Comparison of ENCODE assay signal across 15 cellular contexts in genomic region chr17:75343007-75343406, GRCh38. TPM values are rescaled to one million over a fixed set of nuclear protein-coding genes. Genes with fewer than 3 reads are reported as not detected.
DNase-seq lines count a peak whose midpoint lies in the region; ATAC-seq and TF ChIP-seq lines count a peak whose summit lies in the region.
"Had no signal": no experiment of that assay in that cellular context is flagged by ENCODE, and none has a peak within 500 bp of the region (broad histone marks: within the 10 kb centered on the region; RNA-seq: fewer than 3 reads in every experiment).

No MANE protein-coding gene starts in this region.

- CTCF ChIA-PET in activated naive CD4-positive, alpha-beta T cell treated with anti-CD3 and anti-CD28 coated beads for 36 hours (lab: Charles Lee) = interaction anchor here (1.5 kb wide), 1 partner anchor 20 kb away, joined by 6 read pairs; no protein-coding TSS in a partner anchor

- DNase-seq in activated naive CD4-positive, alpha-beta T cell treated with anti-CD3 and anti-CD28 coated beads for 36 hours = peak; percentile 50
- no peak for DNase-seq in activated naive CD4-positive, alpha-beta T cell treated with anti-CD3 and anti-CD28 coated beads, Interleukin-2, amount 50 U/mL, for 72 hours (ENCODE audit: low spot score in 2 of 2)
- no peak for DNase-seq in activated naive CD8-positive, alpha-beta T cell treated with anti-CD3 and anti-CD28 coated beads, Interleukin-2, amount 10 ng/mL, durations not matched to agents 7 days and 5 days
- DNase-seq in stimulated activated effector memory CD8-positive, alpha-beta T cell treated with anti-CD3 and anti-CD28 coated beads, Interleukin-12 subunit alpha, Interleukin-12 subunit beta, amount 100 ng/mL, for 72 hours (ENCODE audit: low spot score in 2 of 2) = no peak
- no peak for DNase-seq in NCI-H2107 (lab: John Stamatoyannopoulos, UW)
- DNase-seq: effector CD8-positive, alpha-beta T cell; KBM-7; kidney glomerular epithelial cell; NCI-H1092 treated with DMSO at 0.1 percent for 48 hours; SHP77; stomach had no signal

- peaks cover 2% of the 10 kb centered on the region for H3K36me3 Mint-ChIP-seq in activated naive CD4-positive, alpha-beta T cell treated with anti-CD3 and anti-CD28 coated beads for 36 hours (ENCODE audit: low read depth)
- H3K36me3 Mint-ChIP-seq in activated naive CD4-positive, alpha-beta T cell treated with anti-CD3 and anti-CD28 coated beads, Interleukin-2, amount 50 U/mL, for 72 hours = peaks cover 0 to 6% of the 10 kb centered on the region in 2 donors
- H3K36me3 Mint-ChIP-seq in activated naive CD8-positive, alpha-beta T cell treated with anti-CD3 and anti-CD28 coated beads, Interleukin-2, amount 10 ng/mL, durations not matched to agents 7 days and 5 days = peaks cover 9% of the 10 kb centered on the region
- H3K36me3 Mint-ChIP-seq in stimulated activated effector memory CD8-positive, alpha-beta T cell treated with anti-CD3 and anti-CD28 coated beads, Interleukin-12 subunit alpha, Interleukin-12 subunit beta, amount 100 ng/mL, for 72 hours = peaks cover 5% of the 10 kb centered on the region

- no peaks in the 10 kb centered on the region for H3K27me3 Mint-ChIP-seq in activated naive CD4-positive, alpha-beta T cell treated with anti-CD3 and anti-CD28 coated beads for 36 hours (ENCODE audit: low read depth)
- no peaks in the 10 kb centered on the region for H3K27me3 Mint-ChIP-seq in activated naive CD8-positive, alpha-beta T cell treated with anti-CD3 and anti-CD28 coated beads, Interleukin-2, amount 10 ng/mL, durations not matched to agents 7 days and 5 days

- H3K9me3 ChIP-seq in KOPT-K1 (ENCODE audit: insufficient read depth, low read length, poor library complexity, severe bottlenecking) = no peaks in the 10 kb centered on the region
- H3K9me3 ChIP-seq: stomach, vagina had no signal

- intact Hi-C loops in activated naive CD4-positive, alpha-beta T cell treated with anti-CD3 and anti-CD28 coated beads for 36 hours (cut with micrococcal nuclease) = loop anchor here (1.0 to 2.0 kb wide), 2 partner anchors 48 to 61 kb away; no protein-coding TSS in a partner anchor

- H3K4me3 Mint-ChIP-seq in activated naive CD4-positive, alpha-beta T cell treated with anti-CD3 and anti-CD28 coated beads for 36 hours = no peak overlapping the region
- H3K4me3 Mint-ChIP-seq in activated naive CD8-positive, alpha-beta T cell treated with anti-CD3 and anti-CD28 coated beads, Interleukin-2, amount 10 ng/mL, durations not matched to agents 7 days and 5 days = no peak overlapping the region
- no peak overlapping the region for H3K4me3 Mint-ChIP-seq in stimulated activated effector memory CD8-positive, alpha-beta T cell treated with anti-CD3 and anti-CD28 coated beads, Interleukin-12 subunit alpha, Interleukin-12 subunit beta, amount 100 ng/mL, for 72 hours

- no peak for ATAC-seq in activated naive CD4-positive, alpha-beta T cell treated with anti-CD3 and anti-CD28 coated beads, Interleukin-2, amount 50 U/mL, for 72 hours
- no peak for ATAC-seq in activated naive CD8-positive, alpha-beta T cell treated with anti-CD3 and anti-CD28 coated beads, Interleukin-2, amount 10 ng/mL, durations not matched to agents 7 days and 5 days (ENCODE audit: low read depth)
- ATAC-seq in stimulated activated effector memory CD8-positive, alpha-beta T cell treated with anti-CD3 and anti-CD28 coated beads, Interleukin-12 subunit alpha, Interleukin-12 subunit beta, amount 100 ng/mL, for 72 hours = no peak
- ATAC-seq in HG03175 (IDR thresholded peaks at IDR 0.05; ENCODE audit: unreplicated experiment) (no peak), SK-N-SH treated with all-trans-retinoic acid at 6 μM for 48 hours (no peak)

- peak overlapping the region; percentile 92 for H3K27ac ChIP-seq in KOPT-K1 (ENCODE audit: low read depth, low read length, poor library complexity, severe bottlenecking)
- H3K27ac ChIP-seq: vagina had no signal

- peaks cover 92% of the 10 kb centered on the region for H3K4me1 Mint-ChIP-seq in activated naive CD4-positive, alpha-beta T cell treated with anti-CD3 and anti-CD28 coated beads for 36 hours (ENCODE audit: low read depth)
- peaks cover 71% of the 10 kb centered on the region for H3K4me1 Mint-ChIP-seq in activated naive CD8-positive, alpha-beta T cell treated with anti-CD3 and anti-CD28 coated beads, Interleukin-2, amount 10 ng/mL, durations not matched to agents 7 days and 5 days
- H3K4me1 Mint-ChIP-seq in stimulated activated effector memory CD8-positive, alpha-beta T cell treated with anti-CD3 and anti-CD28 coated beads, Interleukin-12 subunit alpha, Interleukin-12 subunit beta, amount 100 ng/mL, for 72 hours = peaks cover 93% of the 10 kb centered on the region

- POLR2A ChIA-PET in activated naive CD8-positive, alpha-beta T cell treated with anti-CD3 and anti-CD28 coated beads, Interleukin-2, amount 10 ng/mL, durations not matched to agents 7 days and 5 days (lab: Charles Lee) = interaction anchor here (3.5 kb wide), 1 partner anchor 62 kb away, joined by 13 read pairs; the partner anchor contains the start of gene GRB2

- peak overlapping the region; percentile 52 for H3K27ac Mint-ChIP-seq in activated naive CD4-positive, alpha-beta T cell treated with anti-CD3 and anti-CD28 coated beads for 36 hours
- H3K27ac Mint-ChIP-seq in activated naive CD4-positive, alpha-beta T cell treated with anti-CD3 and anti-CD28 coated beads, Interleukin-2, amount 50 U/mL, for 72 hours = peak overlapping the region in 1 of 2 donors; percentile 66
- H3K27ac Mint-ChIP-seq in activated naive CD8-positive, alpha-beta T cell treated with anti-CD3 and anti-CD28 coated beads, Interleukin-2, amount 10 ng/mL, durations not matched to agents 7 days and 5 days = peak overlapping the region; percentile 31
- peak overlapping the region; percentile 77 for H3K27ac Mint-ChIP-seq in stimulated activated effector memory CD8-positive, alpha-beta T cell treated with anti-CD3 and anti-CD28 coated beads, Interleukin-12 subunit alpha, Interleukin-12 subunit beta, amount 100 ng/mL, for 72 hours

- H3K36me3 ChIP-seq in KOPT-K1 (ENCODE audit: insufficient read depth, low read length) = no peaks in the 10 kb centered on the region
- H3K36me3 ChIP-seq: stomach, vagina had no signal

- no peaks in the 10 kb centered on the region for H3K9me3 Mint-ChIP-seq in activated naive CD4-positive, alpha-beta T cell treated with anti-CD3 and anti-CD28 coated beads for 36 hours
- H3K9me3 Mint-ChIP-seq in activated naive CD4-positive, alpha-beta T cell treated with anti-CD3 and anti-CD28 coated beads, Interleukin-2, amount 50 U/mL, for 72 hours = peaks cover 0 to 3% of the 10 kb centered on the region in 2 donors
- H3K9me3 Mint-ChIP-seq in activated naive CD8-positive, alpha-beta T cell treated with anti-CD3 and anti-CD28 coated beads, Interleukin-2, amount 10 ng/mL, durations not matched to agents 7 days and 5 days = no peaks in the 10 kb centered on the region
- H3K9me3 Mint-ChIP-seq in stimulated activated effector memory CD8-positive, alpha-beta T cell treated with anti-CD3 and anti-CD28 coated beads, Interleukin-12 subunit alpha, Interleukin-12 subunit beta, amount 100 ng/mL, for 72 hours = peaks cover 2% of the 10 kb centered on the region

TF ChIP-seq in SK-N-SH treated with all-trans-retinoic acid at 6 μM for 48 hours, 23 proteins besides CTCF, POLR2A, EP300 and RAD21:
- TF ChIP-seq PPARA (CRISPR knock-in tag; IDR thresholded peaks at IDR 0.05; ENCODE audit: borderline replicate concordance) (no peak), OSR1 (CRISPR knock-in tag; IDR thresholded peaks at IDR 0.05) (no peak), ESRRG (CRISPR knock-in tag; IDR thresholded peaks at IDR 0.05) (no peak), GLIS3 (CRISPR knock-in tag; IDR thresholded peaks at IDR 0.05) (no peak), ISL1 (CRISPR knock-in tag; IDR thresholded peaks at IDR 0.05) (no peak), CREB5 (CRISPR knock-in tag; IDR thresholded peaks at IDR 0.05; ENCODE audit: low read depth) (no peak), BACH2 (CRISPR knock-in tag; IDR thresholded peaks at IDR 0.05; ENCODE audit: borderline replicate concordance) (no peak), TCF4 (CRISPR knock-in tag; IDR thresholded peaks at IDR 0.05; ENCODE audit: borderline replicate concordance) (no peak), ZNF565 (CRISPR knock-in tag; conservative IDR thresholded peaks at IDR 0.05; ENCODE audit: low read depth) (no peak), POU6F1 (CRISPR knock-in tag; IDR thresholded peaks at IDR 0.05; ENCODE audit: borderline replicate concordance, low read depth) (no peak), ZC3H10 (CRISPR knock-in tag; IDR thresholded peaks at IDR 0.05) (no peak)
TF ChIP-seq in SK-N-SH treated with all-trans-retinoic acid at 6 μM for 48 hours: peak in this region for 0.

RNA-seq across cellular contexts. Expression of gene SLC25A19, which starts 53.8 kb away (rescaled TPM):
- 10 to 100 TPM; 47.5 to 48.4 TPM for total RNA-seq in activated naive CD4-positive, alpha-beta T cell treated with anti-CD3 and anti-CD28 coated beads for 36 hours
- total RNA-seq in activated naive CD4-positive, alpha-beta T cell treated with anti-CD3 and anti-CD28 coated beads, Interleukin-2, amount 50 U/mL, for 72 hours = 100 to 1,000 TPM in 1 of 2 donors, 10 to 100 TPM in 1; 74.4 to 110 TPM
- 10 to 100 TPM; 26.7 to 27.9 TPM for total RNA-seq in activated naive CD8-positive, alpha-beta T cell treated with anti-CD3 and anti-CD28 coated beads, Interleukin-2, amount 10 ng/mL, durations not matched to agents 7 days and 5 days
